ENCODE assay signal across 26 cellular contexts in the genomic region with DNA sequence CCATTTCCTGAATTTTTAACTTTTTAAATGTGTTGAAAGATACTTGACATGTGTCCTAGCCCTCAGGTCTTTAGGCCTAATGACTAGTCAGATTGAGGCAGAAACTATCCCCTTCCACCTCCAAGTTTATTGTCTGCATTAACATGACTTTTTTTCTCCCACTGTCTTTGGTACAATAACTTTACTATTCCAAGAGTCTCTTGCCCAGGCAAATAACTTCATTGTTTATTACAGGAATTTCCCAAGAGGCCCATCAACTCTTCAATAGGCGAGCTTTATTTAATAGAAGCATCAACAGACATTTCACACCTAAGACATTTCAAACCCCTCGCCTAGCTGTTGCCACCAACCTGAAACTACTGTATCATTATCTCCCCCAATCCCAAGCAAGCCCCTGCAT.
"Had no signal": no experiment of that assay in that cellular context is flagged by ENCODE, and none has a peak within 500 bp of the region (broad histone marks: within the 10 kb centered on the region; RNA-seq: fewer than 3 reads in every experiment).

No MANE protein-coding gene starts in this region.

- H3K27ac ChIP-seq: cardiac muscle cell, epithelial cell of prostate, hepatocyte, left lung, thoracic aorta, upper lobe of left lung had no signal

- H3K9me3 Mint-ChIP-seq: activated naive CD4-positive, alpha-beta T cell treated with anti-CD3 and anti-CD28 coated beads, Interleukin-2, amount 10 ng/mL, durations not matched to agents 7 days and 5 days; activated T-cell treated with anti-CD3 and anti-CD28 coated beads, Interleukin-2, amount 50 U/mL, for 4 hours; immature natural killer cell; natural killer cell; stimulated activated naive B cell treated with anti-CD40 and anti-IgM and Interleukin-4, amounts not matched to agents 10 μg/mL and 1 μg/mL and 100 μg/mL, for 72 hours; T-helper 1 cell treated with Interleukin-12 subunit alpha and Interleukin-12 subunit beta and Interleukin-4 antibody, amounts not matched to agents 30 μg/mL and 1 μg/mL, for 36 hours had no signal

- H3K27me3 Mint-ChIP-seq: progenitor cell of endocrine pancreas; stimulated activated naive B cell treated with anti-CD40 and anti-IgM and Interleukin-4, amounts not matched to agents 10 μg/mL and 1 μg/mL and 100 μg/mL, for 72 hours had no signal

- H2AFZ ChIP-seq: hepatocyte had no signal

- H3K27ac Mint-ChIP-seq: activated naive CD4-positive, alpha-beta T cell treated with anti-CD3 and anti-CD28 coated beads, Interleukin-2, amount 10 ng/mL, durations not matched to agents 7 days and 5 days; progenitor cell of endocrine pancreas; stimulated activated naive B cell treated with anti-CD40 and anti-IgM and Interleukin-4, amounts not matched to agents 10 μg/mL and 1 μg/mL and 100 μg/mL, for 72 hours; T-helper 1 cell treated with Interleukin-12 subunit alpha and Interleukin-12 subunit beta and Interleukin-4 antibody, amounts not matched to agents 30 μg/mL and 1 μg/mL, for 36 hours had no signal

- H3K4me2 ChIP-seq: hepatocyte had no signal

- DNase-seq: activated CD4-positive, alpha-beta T cell treated with anti-CD3 and anti-CD28 coated beads for 4 hours; activated CD4-positive, alpha-beta T cell treated with anti-CD3 and anti-CD28 coated beads, Interleukin-2, amount 50 U/mL, for 48 hours; activated CD4-positive, CD25-positive, alpha-beta regulatory T cell; activated CD8-positive, alpha-beta memory T cell treated with anti-CD3 and anti-CD28 coated beads, Interleukin-2, amount 50 U/mL, for 48 hours; activated effector memory CD4-positive, alpha-beta T cell treated with anti-CD3 and anti-CD28 coated beads, Interleukin-2, amount 50 U/mL, for 16 hours; activated naive CD4-positive, alpha-beta T cell treated with anti-CD3 and anti-CD28 coated beads, Interleukin-2, amount 10 ng/mL, durations not matched to agents 7 days and 5 days; activated T-cell treated with anti-CD3 and anti-CD28 coated beads, Interleukin-2, amount 50 U/mL, for 4 hours; cortex of kidney; foreskin fibroblast; immature natural killer cell; kidney glomerular epithelial cell; left lung; midbrain; natural killer cell; retina; stimulated activated CD4-positive, alpha-beta T cell treated with anti-CD3 and anti-CD28 coated beads, Interleukin-2, amount 100 ng/mL, for 48 hours; stimulated activated CD8-positive, alpha-beta memory T cell treated with anti-CD3 and anti-CD28 coated beads, Interleukin-4, amount 100 ng/mL, for 48 hours; stimulated activated naive B cell treated with anti-CD40 and anti-IgM and Interleukin-4, amounts not matched to agents 10 μg/mL and 1 μg/mL and 100 μg/mL, for 72 hours; T1000; upper lobe of left lung had no signal

- H3K36me3 ChIP-seq: cardiac muscle cell, left lung had no signal

- ATAC-seq: left lung; stimulated activated naive B cell treated with anti-CD40 and anti-IgM and Interleukin-4, amounts not matched to agents 10 μg/mL and 1 μg/mL and 100 μg/mL, for 72 hours had no signal

- H3K4me3 Mint-ChIP-seq: activated naive CD4-positive, alpha-beta T cell treated with anti-CD3 and anti-CD28 coated beads, Interleukin-2, amount 10 ng/mL, durations not matched to agents 7 days and 5 days; activated T-cell treated with anti-CD3 and anti-CD28 coated beads, Interleukin-2, amount 50 U/mL, for 4 hours; immature natural killer cell; natural killer cell; stimulated activated naive B cell treated with anti-CD40 and anti-IgM and Interleukin-4, amounts not matched to agents 10 μg/mL and 1 μg/mL and 100 μg/mL, for 72 hours; T-helper 1 cell treated with Interleukin-12 subunit alpha and Interleukin-12 subunit beta and Interleukin-4 antibody, amounts not matched to agents 30 μg/mL and 1 μg/mL, for 36 hours had no signal

- H3K79me2 ChIP-seq: hepatocyte had no signal

- H3K27me3 ChIP-seq: cardiac muscle cell, hepatocyte, left lung, upper lobe of left lung had no signal

- H3K9me3 ChIP-seq: left lung, thoracic aorta, upper lobe of left lung had no signal

- H3K4me3 ChIP-seq: cardiac muscle cell, hepatocyte, left lung, thoracic aorta, upper lobe of left lung had no signal
